Comparison of ENCODE assay signal across 25 cellular contexts in the genomic region with DNA sequence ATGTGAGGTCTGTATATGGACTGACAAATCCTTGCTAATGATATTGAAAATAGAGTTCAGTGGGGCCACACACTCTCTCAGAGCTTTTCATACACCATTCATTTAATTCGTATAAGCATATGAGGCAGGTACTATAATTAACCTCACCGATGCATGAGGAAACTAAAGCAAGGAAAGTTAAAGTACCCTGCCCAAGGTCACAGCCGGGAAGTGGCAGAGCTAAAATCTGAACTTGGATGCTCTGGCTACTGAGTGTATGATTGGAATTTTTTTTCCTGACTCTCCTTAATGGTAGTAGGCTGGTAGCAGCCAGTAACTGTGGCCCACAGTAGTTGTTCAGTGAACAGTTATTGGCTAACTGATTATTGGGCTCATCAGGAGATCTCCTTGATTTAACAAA.
"Had no signal": no experiment of that assay in that cellular context is flagged by ENCODE, and none has a peak within 500 bp of the region (broad histone marks: within the 10 kb centered on the region; RNA-seq: fewer than 3 reads in every experiment).

No MANE protein-coding gene starts in this region.

- ATAC-seq: effector memory CD8-positive, alpha-beta T cell; gastroesophageal sphincter; left lobe of liver; right lobe of liver; stimulated activated naive B cell treated with anti-CD40 and anti-IgM and Interleukin-4, amounts not matched to agents 10 μg/mL and 1 μg/mL and 100 μg/mL, for 72 hours; stimulated activated naive CD8-positive, alpha-beta T cell treated with anti-CD3 and anti-CD28 coated beads, Interleukin-15, amount 100 ng/mL, for 72 hours had no signal

- H3K27ac ChIP-seq: epithelial cell of prostate, esophagus muscularis mucosa, gastroesophageal sphincter, neutrophil, ovary, right lobe of liver, spleen, testis had no signal

- H3K36me3 Mint-ChIP-seq: naive B cell; stimulated activated naive B cell treated with anti-CD40 and anti-IgM and Interleukin-4, amounts not matched to agents 10 μg/mL and 1 μg/mL and 100 μg/mL, for 72 hours had no signal

- H3K4me1 ChIP-seq: right lobe of liver, spleen, testis had no signal

- H3K9me3 ChIP-seq: esophagus muscularis mucosa, gastroesophageal sphincter, neutrophil, ovary, right lobe of liver, spleen, testis, tibial nerve had no signal

- H3K4me3 ChIP-seq: esophagus muscularis mucosa, gastroesophageal sphincter, lung, ovary, right lobe of liver, spleen, testis, tibial nerve had no signal

- H3K27me3 ChIP-seq: esophagus muscularis mucosa, gastroesophageal sphincter, neutrophil, ovary, right lobe of liver, spleen, testis, tibial nerve had no signal

- H3K27me3 Mint-ChIP-seq: dendritic cell treated with granulocyte-macrophage colony-stimulating factor and Interleukin-4, amounts not matched to agents 40 ng/mL and 50 ng/mL, for 4 days; naive B cell; progenitor cell of endocrine pancreas; stimulated activated naive B cell treated with anti-CD40 and anti-IgM and Interleukin-4, amounts not matched to agents 10 μg/mL and 1 μg/mL and 100 μg/mL, for 72 hours had no signal

- H3K36me3 ChIP-seq: esophagus muscularis mucosa, gastroesophageal sphincter, neutrophil, ovary, right lobe of liver, spleen, tibial nerve had no signal

- DNase-seq: effector memory CD8-positive, alpha-beta T cell; glutamatergic neuron; islet precursor cell; mesenchymal stem cell; naive B cell; ovary; right lobe of liver; spleen; stimulated activated CD4-positive, alpha-beta T cell treated with anti-CD3 and anti-CD28 coated beads, Interleukin-15, amount 100 ng/mL, for 24 hours; stimulated activated CD4-positive, alpha-beta T cell treated with anti-CD3 and anti-CD28 coated beads, Interleukin-2, amount 100 ng/mL, for 24 hours; stimulated activated CD4-positive, alpha-beta T cell treated with anti-CD3 and anti-CD28 coated beads, Interleukin-4, amount 100 ng/mL, for 4 hours; stimulated activated naive B cell treated with anti-CD40 and anti-IgM and Interleukin-4, amounts not matched to agents 10 μg/mL and 1 μg/mL and 100 μg/mL, for 72 hours; stimulated activated naive CD8-positive, alpha-beta T cell treated with anti-CD3 and anti-CD28 coated beads, Interleukin-15, amount 100 ng/mL, for 72 hours; testis had no signal

- H3K9me3 Mint-ChIP-seq: central memory CD8-positive, alpha-beta T cell; dendritic cell treated with granulocyte-macrophage colony-stimulating factor and Interleukin-4, amounts not matched to agents 40 ng/mL and 50 ng/mL, for 4 days; effector memory CD8-positive, alpha-beta T cell; naive B cell; nephron; stimulated activated naive B cell treated with anti-CD40 and anti-IgM and Interleukin-4, amounts not matched to agents 10 μg/mL and 1 μg/mL and 100 μg/mL, for 72 hours; stimulated activated naive CD8-positive, alpha-beta T cell treated with anti-CD3 and anti-CD28 coated beads, Interleukin-15, amount 100 ng/mL, for 72 hours had no signal

- H3K4me1 Mint-ChIP-seq: central memory CD8-positive, alpha-beta T cell; naive B cell; stimulated activated naive CD8-positive, alpha-beta T cell treated with anti-CD3 and anti-CD28 coated beads, Interleukin-15, amount 100 ng/mL, for 72 hours had no signal

- H3K27ac Mint-ChIP-seq: dendritic cell treated with granulocyte-macrophage colony-stimulating factor and Interleukin-4, amounts not matched to agents 40 ng/mL and 50 ng/mL, for 4 days; effector memory CD8-positive, alpha-beta T cell; naive B cell; progenitor cell of endocrine pancreas; stimulated activated naive B cell treated with anti-CD40 and anti-IgM and Interleukin-4, amounts not matched to agents 10 μg/mL and 1 μg/mL and 100 μg/mL, for 72 hours; stimulated activated naive CD8-positive, alpha-beta T cell treated with anti-CD3 and anti-CD28 coated beads, Interleukin-15, amount 100 ng/mL, for 72 hours had no signal

- H3K4me3 Mint-ChIP-seq: central memory CD8-positive, alpha-beta T cell; dendritic cell treated with granulocyte-macrophage colony-stimulating factor and Interleukin-4, amounts not matched to agents 40 ng/mL and 50 ng/mL, for 4 days; effector memory CD8-positive, alpha-beta T cell; naive B cell; nephron; stimulated activated naive B cell treated with anti-CD40 and anti-IgM and Interleukin-4, amounts not matched to agents 10 μg/mL and 1 μg/mL and 100 μg/mL, for 72 hours; stimulated activated naive CD8-positive, alpha-beta T cell treated with anti-CD3 and anti-CD28 coated beads, Interleukin-15, amount 100 ng/mL, for 72 hours had no signal
